Comparison of ENCODE assay signal across 9 cellular contexts in the genomic region with DNA sequence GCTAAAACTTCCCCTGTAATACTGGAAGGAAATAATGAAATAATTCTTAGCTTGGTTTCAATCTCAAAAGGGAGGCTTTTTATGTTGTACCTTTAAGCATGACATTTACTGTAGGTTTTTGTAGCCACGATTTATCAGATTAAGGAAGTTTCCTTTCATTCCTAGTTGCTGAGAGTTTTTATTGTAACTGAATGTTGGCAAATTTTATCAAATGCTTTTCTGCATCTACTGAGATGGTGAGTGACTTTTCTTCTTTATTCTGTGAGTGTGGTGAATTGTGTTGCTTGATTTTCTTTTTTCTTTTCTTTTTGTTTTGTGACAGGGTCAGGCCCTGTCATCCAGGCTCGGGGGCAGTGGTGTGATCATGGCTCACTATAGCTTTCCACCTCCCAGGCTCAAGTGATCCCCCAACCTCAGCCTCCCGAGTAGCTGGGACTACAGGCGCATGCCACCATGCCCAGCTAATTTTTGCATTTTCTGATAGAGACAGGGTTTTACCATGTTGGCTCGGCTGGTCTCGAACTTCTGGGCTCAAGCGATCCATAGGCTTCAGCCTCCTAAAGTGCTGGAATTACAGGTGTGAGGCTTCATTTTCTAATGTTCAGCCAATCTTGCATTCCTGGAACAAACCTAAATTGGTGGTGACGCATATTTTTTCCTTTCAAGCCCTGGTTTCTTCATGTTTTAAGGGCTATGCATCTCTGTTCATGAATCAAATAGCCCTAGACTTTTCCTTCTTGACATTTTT. TPM values are rescaled to one million over a fixed set of nuclear protein-coding genes. Genes with fewer than 3 reads are reported as not detected.
DNase-seq lines count a peak whose midpoint lies in the region; ATAC-seq and TF ChIP-seq lines count a peak whose summit lies in the region.
"Had no signal": no experiment of that assay in that cellular context is flagged by ENCODE, and none has a peak within 500 bp of the region (broad histone marks: within the 10 kb centered on the region; RNA-seq: fewer than 3 reads in every experiment).

No MANE protein-coding gene starts in this region.

- H3K9me3 Mint-ChIP-seq in T-helper 2 cell treated with Interferon-gamma antibody and Interleukin-4, amounts not matched to agents 5 μg/mL and 100 μg/mL, for 36 hours = no peaks in the 10 kb centered on the region
- H3K9me3 Mint-ChIP-seq in effector memory CD8-positive, alpha-beta T cell = no peaks in the 10 kb centered on the region

- no peak overlapping the region for H3K14ac ChIP-seq in mesenchymal stem cell (ENCODE audit: low read length in 2 of 2)

- no peak for DNase-seq in T-helper 2 cell treated with Interferon-gamma antibody and Interleukin-4, amounts not matched to agents 5 μg/mL and 100 μg/mL, for 36 hours (ENCODE audit: low spot score)
- DNase-seq in T-helper 2 cell (no peak), astrocyte of the spinal cord (ENCODE audit: low read depth, low spot score) (peak; percentile 33), mesenchymal stem cell (peak; percentile 43), tibial nerve (ENCODE audit: low spot score in 2 of 2) (no peak), GM19240 (ENCODE audit: insufficient read length, low spot score) (no peak), substantia nigra (lab: John Stamatoyannopoulos, UW) (no peak)
- no peak for DNase-seq in effector memory CD8-positive, alpha-beta T cell
- DNase-seq: occipital lobe had no signal

- peak overlapping the region; percentile 52 for H2BK15ac ChIP-seq in mesenchymal stem cell (ENCODE audit: low read depth, poor library complexity, severe bottlenecking)

- H3K79me1 ChIP-seq in mesenchymal stem cell (replicated peaks; ENCODE audit: low read length, poor library complexity, severe bottlenecking) = no peaks in the 10 kb centered on the region

- H4K91ac ChIP-seq in mesenchymal stem cell (ENCODE audit: low read length) = peak overlapping the region; percentile 93

- H3K4me1 ChIP-seq in mesenchymal stem cell (ENCODE audit: control insufficient read depth, insufficient read depth, low read depth, low read length) = peaks cover 5% of the 10 kb centered on the region
- peaks cover 0 to 28% (median 23%) of the 10 kb centered on the region in 4 donors for H3K4me1 ChIP-seq in tibial nerve

- H4K8ac ChIP-seq in mesenchymal stem cell (ENCODE audit: low read length) = peak overlapping the region; percentile 94

- peak overlapping the region; percentile 65 to 99 for H2BK12ac ChIP-seq in mesenchymal stem cell (ENCODE audit: low read length in 2 of 2)

- peak overlapping the region; percentile 3 for H2BK5ac ChIP-seq in mesenchymal stem cell (ENCODE audit: low read depth, low read length, poor library complexity, severe bottlenecking)

- H3K4me3 ChIP-seq in astrocyte of the spinal cord (ENCODE audit: low read depth, low read length) = no peak overlapping the region
- H3K4me3 ChIP-seq in mesenchymal stem cell (ENCODE audit: insufficient read depth in 1 of 2, low read depth in 1 of 2, low read length in 2 of 2) = no peak overlapping the region
- no peak overlapping the region for H3K4me3 ChIP-seq in tibial nerve

- H3K4me3 Mint-ChIP-seq in T-helper 2 cell treated with Interferon-gamma antibody and Interleukin-4, amounts not matched to agents 5 μg/mL and 100 μg/mL, for 36 hours = peak overlapping the region; percentile 60
- H3K4me3 Mint-ChIP-seq in effector memory CD8-positive, alpha-beta T cell = no peak overlapping the region

- TF ChIP-seq POLR2A in tibial nerve (IDR thresholded peaks at IDR 0.05) = no peak

- H3K18ac ChIP-seq in mesenchymal stem cell (ENCODE audit: low read depth in 1 of 2, low read length in 2 of 2) = peak overlapping the region; percentile 13 to 97

- peak overlapping the region; percentile 73 for H2AK5ac ChIP-seq in mesenchymal stem cell (ENCODE audit: low read length, severe bottlenecking)

- H3K27ac Mint-ChIP-seq in T-helper 2 cell treated with Interferon-gamma antibody and Interleukin-4, amounts not matched to agents 5 μg/mL and 100 μg/mL, for 36 hours = peak overlapping the region; percentile 70
- no peak overlapping the region for H3K27ac Mint-ChIP-seq in effector memory CD8-positive, alpha-beta T cell

- no peak overlapping the region for H3K23ac ChIP-seq in mesenchymal stem cell (ENCODE audit: low read length in 2 of 2)

- H2BK120ac ChIP-seq in mesenchymal stem cell (ENCODE audit: low read depth, low read length) = peak overlapping the region; percentile 99

- ATAC-seq in effector memory CD8-positive, alpha-beta T cell (replicated peaks) = no peak

- WGBS in mesenchymal stem cell = 42% methylated on average over 8 of the region's 8 CpGs
- 62% methylated on average over 8 of the region's 8 CpGs for WGBS in tibial nerve, 2 donors

- H3K9ac ChIP-seq in mesenchymal stem cell (ENCODE audit: low read length) = peak overlapping the region; percentile 76

- H3K4me2 ChIP-seq in mesenchymal stem cell (ENCODE audit: low read length, poor library complexity, severe bottlenecking) = peak overlapping the region; percentile 6

- no peak for TF ChIP-seq CTCF in astrocyte of the spinal cord (IDR thresholded peaks at IDR 0.05; ENCODE audit: low read depth, low read length)
- no peak for TF ChIP-seq CTCF in tibial nerve (IDR thresholded peaks at IDR 0.05)

- peaks cover 5% of the 10 kb centered on the region for H3K36me3 Mint-ChIP-seq in T-helper 2 cell treated with Interferon-gamma antibody and Interleukin-4, amounts not matched to agents 5 μg/mL and 100 μg/mL, for 36 hours (ENCODE audit: low read depth)
- H3K36me3 Mint-ChIP-seq in effector memory CD8-positive, alpha-beta T cell (ENCODE audit: insufficient read depth) = peaks cover 6% of the 10 kb centered on the region

- H3K27me3 ChIP-seq in mesenchymal stem cell (ENCODE audit: control insufficient read depth in 1 of 2, insufficient read depth in 1 of 2, low read length in 2 of 2) (no peaks in the 10 kb centered on the region), tibial nerve (no peaks in the 10 kb centered on the region)

- H3K27me3 Mint-ChIP-seq in T-helper 2 cell treated with Interferon-gamma antibody and Interleukin-4, amounts not matched to agents 5 μg/mL and 100 μg/mL, for 36 hours (ENCODE audit: low read depth) = peaks cover 2% of the 10 kb centered on the region
- peaks cover 0 to 2% of the 10 kb centered on the region in 2 donors for H3K27me3 Mint-ChIP-seq in effector memory CD8-positive, alpha-beta T cell

- H3K27ac ChIP-seq in mesenchymal stem cell (ENCODE audit: low read length, poor library complexity, severe bottlenecking) = peak overlapping the region; percentile 93
- H3K27ac ChIP-seq in tibial nerve = peak overlapping the region in 3 of 4 donors; percentile 59 to 83 (median 76)
- no peak overlapping the region for H3K27ac ChIP-seq in substantia nigra (ENCODE audit: low read depth, low read length, poor library complexity, severe bottlenecking)

- no peak overlapping the region for H2AFZ ChIP-seq in mesenchymal stem cell (ENCODE audit: low read depth, low read length)

- H3K36me3 ChIP-seq in mesenchymal stem cell (ENCODE audit: control insufficient read depth in 1 of 2, insufficient read depth in 2 of 2, low read depth in 1 of 2, low read length in 2 of 2) (no peaks in the 10 kb centered on the region), tibial nerve (no peaks in the 10 kb centered on the region)

- in situ Hi-C loops in astrocyte of the spinal cord (cut with HindIII; ENCODE audit: low sequenced_read_pairs) = no loop called here

- H3K9me3 ChIP-seq in mesenchymal stem cell (ENCODE audit: control insufficient read depth, low read length) = no peaks in the 10 kb centered on the region
- H3K9me3 ChIP-seq in tibial nerve = no peaks in the 10 kb centered on the region

- TF ChIP-seq EP300 in tibial nerve (IDR thresholded peaks at IDR 0.05) = no peak

- peak overlapping the region; percentile 77 to 81 for H3K4ac ChIP-seq in mesenchymal stem cell (ENCODE audit: low read depth in 1 of 2, low read length in 2 of 2)

- H3K4me1 Mint-ChIP-seq in T-helper 2 cell treated with Interferon-gamma antibody and Interleukin-4, amounts not matched to agents 5 μg/mL and 100 μg/mL, for 36 hours (ENCODE audit: low read depth) = peaks cover 35% of the 10 kb centered on the region
- peaks cover 0 to 3% of the 10 kb centered on the region in 2 donors for H3K4me1 Mint-ChIP-seq in effector memory CD8-positive, alpha-beta T cell (ENCODE audit: low read depth in 2 of 2)

RNA-seq across cellular contexts. Expression of gene SUSD2, which starts 26.2 kb away (rescaled TPM):
- polyA plus RNA-seq in mesenchymal stem cell (2013, experiment 1 of 2) = 19.4 TPM
- 19.1 TPM for polyA plus RNA-seq in mesenchymal stem cell (2013, experiment 2 of 2)
- 1 to 10 TPM; 9.0 to 9.6 (median 9.4) TPM for total RNA-seq in tibial nerve
- total RNA-seq: occipital lobe had no signal

RNA-seq across cellular contexts. Expression of gene GGT5, which starts 37.4 kb away (rescaled TPM):
- polyA plus RNA-seq in mesenchymal stem cell (2013, experiment 1 of 2) = 181 TPM
- polyA plus RNA-seq in mesenchymal stem cell (2013, experiment 2 of 2) = 135 TPM
- total RNA-seq in tibial nerve = 100 to 1,000 TPM in 1 of 4 donors, 10 to 100 TPM in 3; 35.8 to 156 (median 83.7) TPM

Comparison
In these comparisons a context has a peak if more than half of its experiments do, and no peak if none do; other contexts are left out.
1. DNase-seq: peak in astrocyte of the spinal cord (single experiment) and mesenchymal stem cell (single experiment); none in T-helper 2 cell treated with Interferon-gamma antibody and Interleukin-4, amounts not matched to agents 5 μg/mL and 100 μg/mL, for 36 hours (single experiment), T-helper 2 cell (0 of 5), tibial nerve (0 of 2), GM19240 (single experiment), substantia nigra (0 of 49) and effector memory CD8-positive, alpha-beta T cell (0 of 3).